17 cellular contexts compared by ENCODE assay signal in genomic region chr5:111509119-111509518, GRCh38. TPM values are rescaled to one million over a fixed set of nuclear protein-coding genes. Genes with fewer than 3 reads are reported as not detected.
DNase-seq lines count a peak whose midpoint lies in the region; ATAC-seq, FAIRE-seq and TF ChIP-seq lines count a peak whose summit lies in the region.
"Had no signal": no experiment of that assay in that cellular context is flagged by ENCODE, and none has a peak within 500 bp of the region (broad histone marks: within the 10 kb centered on the region; RNA-seq: fewer than 3 reads in every experiment).

No MANE protein-coding gene starts in this region.

- RAD21 ChIA-PET in GM12878 (lab: Charles Lee; ENCODE audit: unreplicated experiment): interaction anchor here (0.5 to 5.7 kb wide), 9 partner anchors 12 to 278 kb away, joined by 3 to 55 read pairs (median 4); partner anchors contain the start of gene NREP

- H2AFZ ChIP-seq in Loucy (ENCODE audit: low read length): no peak overlapping the region
- no peak overlapping the region for H2AFZ ChIP-seq in GM12878 (ENCODE audit: control insufficient read depth, low read depth, low read length)

- H3K4me1 ChIP-seq in Loucy (ENCODE audit: insufficient read depth, low read length, poor library complexity, severe bottlenecking): peaks cover 43% of the 10 kb centered on the region
- H3K4me1 ChIP-seq in GM12878 (ENCODE audit: control insufficient read depth, insufficient read depth, low read length): no peaks in the 10 kb centered on the region

- ATAC-seq in GM12878 (no peak), GM21515 (IDR thresholded peaks at IDR 0.05; ENCODE audit: unreplicated experiment) (no peak)

- H3K9me2 ChIP-seq in Loucy (replicated peaks; ENCODE audit: low read depth, low read length): no peaks in the 10 kb centered on the region

- no peaks in the 10 kb centered on the region for H3K27me3 Mint-ChIP-seq in mesothelial cell of epicardium (ENCODE audit: low read depth)

- H3K4me3 Mint-ChIP-seq in mesothelial cell of epicardium: peak overlapping the region; percentile 43
- H3K4me3 Mint-ChIP-seq: CD14-positive monocyte had no signal

- 88% methylated on average over 1 of the region's 1 CpG for WGBS in GM12878 (ENCODE audit: insufficient coverage, insufficient replicate concordance, low lambda C conversion rate, missing lambda C conversion rate)

- H3K79me2 ChIP-seq in Loucy (ENCODE audit: insufficient read depth, low read length) (peaks cover 78% of the 10 kb centered on the region), GM12878 (ENCODE audit: control insufficient read depth, insufficient read depth, low read length) (peaks cover 82% of the 10 kb centered on the region)

- H4K20me1 ChIP-seq in Loucy (ENCODE audit: insufficient read depth, low read length, poor library complexity, severe bottlenecking) (peaks cover 55% of the 10 kb centered on the region), GM12878 (ENCODE audit: control insufficient read depth, insufficient read depth) (no peaks in the 10 kb centered on the region; the same call in 1 of the 2 replicates)

- SMC1A ChIA-PET in GM12878 (lab: Charles Lee; ENCODE audit: uncharacterized antibody, unreplicated experiment): interaction anchor here (0.8 to 7.5 kb wide), 13 partner anchors 8 to 652 kb away, joined by 3 to 49 read pairs (median 4); no protein-coding TSS in a partner anchor

- H3K36me3 Mint-ChIP-seq in mesothelial cell of epicardium: no peaks in the 10 kb centered on the region

- no peak for TF ChIP-seq EP300 in GM12878 (IDR thresholded peaks at IDR 0.05; ENCODE audit: borderline replicate concordance in 1 of 2, control insufficient read depth in 1 of 2, low read depth in 2 of 2, low read length in 2 of 2)

- no peaks in the 10 kb centered on the region for H3K9me3 ChIP-seq in Loucy (ENCODE audit: insufficient read depth, low read depth, low read length)
- H3K9me3 ChIP-seq in GM12878 (replicated peaks; ENCODE audit: control insufficient read depth, insufficient read depth, low read length): no peaks in the 10 kb centered on the region
- H3K9me3 ChIP-seq: ascending aorta, left ventricle myocardium inferior, MG63, neutrophil, sigmoid colon had no signal

- peak overlapping the region; percentile 91 for H3K4me2 ChIP-seq in Loucy (ENCODE audit: low read depth, low read length, poor library complexity, severe bottlenecking)
- H3K4me2 ChIP-seq in GM12878 (ENCODE audit: control insufficient read depth, insufficient read depth): peak overlapping the region; percentile 87

- POLR2A ChIA-PET in GM12878 (lab: Charles Lee): interaction anchor here (0.5 to 2.0 kb wide), 7 partner anchors 9 to 1471 kb away, joined by 3 to 6 read pairs (median 4); no protein-coding TSS in a partner anchor

- no peak for TF ChIP-seq CTCF in Loucy (conservative IDR thresholded peaks at IDR 0.05; ENCODE audit: low read length)
- no peak for TF ChIP-seq CTCF in GM12878 (IDR thresholded peaks at IDR 0.05 in 2 of 3, conservative IDR thresholded peaks at IDR 0.05 in 1 of 3; ENCODE audit: control insufficient read depth in 2 of 3, extremely low read depth in 1 of 3, insufficient read depth in 1 of 3, low read depth in 3 of 3, low read length in 3 of 3)
- TF ChIP-seq CTCF in mesothelial cell of epicardium (IDR thresholded peaks at IDR 0.05; ENCODE audit: unreplicated experiment): no peak

- H3K27ac Mint-ChIP-seq in mesothelial cell of epicardium: no peak overlapping the region
- H3K27ac Mint-ChIP-seq: CD14-positive monocyte had no signal

- H3K9me3 Mint-ChIP-seq in mesothelial cell of epicardium: no peaks in the 10 kb centered on the region
- H3K9me3 Mint-ChIP-seq: CD14-positive monocyte had no signal

- peak overlapping the region; percentile 97 for H3K9ac ChIP-seq in Loucy (ENCODE audit: low read depth, low read length, poor library complexity, severe bottlenecking)
- peak overlapping the region; percentile 15 for H3K9ac ChIP-seq in GM12878 (ENCODE audit: control insufficient read depth, insufficient read depth, low read length)

- H3F3A ChIP-seq in Loucy (ENCODE audit: low read depth): no peaks in the 10 kb centered on the region

- no peak for TF ChIP-seq RAD21 in GM12878 (IDR thresholded peaks at IDR 0.05; ENCODE audit: insufficient read depth, low read depth, low read length)

- CTCF ChIA-PET in GM12878 (lab: Yijun Ruan, JAX): interaction anchor here (3.6 kb wide), 1 partner anchor 23 kb away, joined by 29 read pairs; no protein-coding TSS in a partner anchor

- no peaks in the 10 kb centered on the region for H3K27me3 ChIP-seq in Loucy (ENCODE audit: insufficient read depth, low read length, poor library complexity, severe bottlenecking)
- no peaks in the 10 kb centered on the region for H3K27me3 ChIP-seq in GM12878 (replicated peaks in 1 of 2; ENCODE audit: control insufficient read depth in 2 of 2, insufficient read depth in 2 of 2, low read length in 1 of 2)
- H3K27me3 ChIP-seq: ascending aorta, MG63, sigmoid colon had no signal

- H3K36me3 ChIP-seq in Loucy (ENCODE audit: insufficient read depth, low read length) (peaks cover 4% of the 10 kb centered on the region; the same call in 1 of the 2 replicates), GM12878 (ENCODE audit: control insufficient read depth in 2 of 2, insufficient read depth in 2 of 2, low read length in 1 of 2) (peaks cover 0 to 14% of the 10 kb centered on the region in 2 experiments; a peak in 3 of 4 replicates)
- H3K36me3 ChIP-seq: ascending aorta, left ventricle myocardium inferior, MG63, neutrophil, sigmoid colon had no signal

- no peak for FAIRE-seq in GM12878 (lab: Jason Lieb, UNC)

- DNase-seq in GM12878 (ENCODE audit: low read depth, low spot score): no peak
- DNase-seq in mesothelial cell of epicardium (ENCODE audit: low spot score in 2 of 2, unreplicated experiment in 2 of 2): no peak
- DNase-seq in NCI-H1092 (lab: John Stamatoyannopoulos, UW): no peak
- DNase-seq in NCI-H226: no peak
- DNase-seq: activated T-cell treated with anti-CD3 and anti-CD28 coated beads for 4 hours, H7, left ventricle myocardium inferior, MG63, sigmoid colon had no signal

- H3K4me3 ChIP-seq in GM08714 (ENCODE audit: low read length): peak overlapping the region; percentile 97; the same call in 1 of the 2 replicates
- peak overlapping the region; percentile 80 for H3K4me3 ChIP-seq in Loucy (ENCODE audit: low read length, poor library complexity, severe bottlenecking)
- H3K4me3 ChIP-seq in GM12878: peak overlapping the region; percentile 85
- H3K4me3 ChIP-seq: ascending aorta, left ventricle myocardium inferior, MG63, sigmoid colon had no signal

- no peak for TF ChIP-seq POLR2A in GM12878 (IDR thresholded peaks at IDR 0.05; ENCODE audit: low read depth, low read length)

- in situ Hi-C loops in GM12878 (cut with MboI): loop anchor here (25.0 kb wide), 2 partner anchors 772 to 1453 kb away; partner anchors contain the start of genes SLC25A46 and TMEM232

- intact Hi-C loops in GM12878 (cut with micrococcal nuclease; ENCODE audit: unreplicated experiment): no loop called here

- peak overlapping the region; percentile 97; the same call in 1 of the 2 replicates for H3K27ac ChIP-seq in GM12878 (ENCODE audit: control insufficient read depth, insufficient read depth)
- H3K27ac ChIP-seq: HL-60, left ventricle myocardium inferior, neutrophil, sigmoid colon, SK-N-MC had no signal

- no TSS peak for BruUV-seq in GM12878 (replicated peaks; lab: Mats Ljungman, UMichigan)

- H3K4me1 Mint-ChIP-seq in mesothelial cell of epicardium: peaks cover 54% of the 10 kb centered on the region

TF ChIP-seq in GM12878, 131 proteins besides CTCF, POLR2A, EP300 and RAD21 (continues in another document):
- TF ChIP-seq BHLHE40 (IDR thresholded peaks at IDR 0.05; ENCODE audit: borderline replicate concordance in 1 of 2, low read depth in 2 of 2, low read length in 1 of 2) (peak in 1 of 2 experiments; percentile 50; a peak in 2 of 4 replicates), FOXM1 (IDR thresholded peaks at IDR 0.05; ENCODE audit: low read depth, low read length) (no peak), NR2F1 (conservative IDR thresholded peaks at IDR 0.05) (peak; percentile 70; the same call in 1 of the 2 replicates)

RNA-seq across cellular contexts. Expression of gene STARD4, which starts 3.2 kb away (rescaled TPM):
- 354 and 365 TPM in 2 replicates for total RNA-seq in GM12878 (2013; cell fraction: nucleolus; rRNA removed)
- total RNA-seq in GM12878 (2014; rRNA removed): 73.9 and 99.0 TPM in 2 replicates
- total RNA-seq in GM12878 (2014; rRNA removed; fragmentation: Illumina TruSeq; extraction: Trizol): 90.3 and 91.8 TPM in 2 replicates
- 67.8 and 75.7 TPM in 2 replicates for total RNA-seq in GM12878 (2021)
- polyA plus RNA-seq in GM12878 (2011; ENCODE audit: low read depth): 34.0 TPM
- polyA plus RNA-seq in GM12878 (2011; rRNA removed): 190 and 286 TPM in 2 replicates
- polyA plus RNA-seq in GM12878 (2011; cell fraction: cytosol; rRNA removed): 71.7 and 82.6 TPM in 2 replicates
- polyA plus RNA-seq in GM12878 (2011; cell fraction: nucleus; rRNA removed): 150 and 156 TPM in 2 replicates
- 45.6 and 78.3 TPM in 2 replicates for polyA plus RNA-seq in GM12878 (2012)
- polyA plus RNA-seq in GM12878 (2014; fragmentation: Illumina TruSeq; extraction: Trizol): 70.4 and 93.1 TPM in 2 replicates
- 10 to 100 TPM; 41.9 to 53.3 TPM for polyA plus RNA-seq in GM12878 (2014; fragmentation: Nextera tagmentation; extraction: Ambion mirVana)
- 54.6 and 72.8 TPM in 2 replicates for polyA plus RNA-seq in GM12878 (2014; rRNA removed)
- 10 to 100 TPM; 45.1 to 49.1 TPM for polyA plus RNA-seq in GM12878 (2016; fragmentation: Nextera tagmentation; extraction: Ambion mirVana)
- polyA minus RNA-seq in GM12878 (2011; rRNA and poly(A)+ RNA removed): 102 and 122 TPM in 2 replicates
- 40.1 and 45.1 TPM in 2 replicates for polyA minus RNA-seq in GM12878 (2011; cell fraction: cytosol; rRNA and poly(A)+ RNA removed)
- polyA minus RNA-seq in GM12878 (2011; cell fraction: nucleus; rRNA and poly(A)+ RNA removed): 81.0 and 92.8 TPM in 2 replicates
- 65.8 to 68.4 TPM (median 67.4 TPM) in 3 replicates for total RNA-seq in mesothelial cell of epicardium
